8 cellular contexts compared by ENCODE assay signal in genomic region chr22:35430897-35431322, GRCh38. TPM values are rescaled to one million over a fixed set of nuclear protein-coding genes. Genes with fewer than 3 reads are reported as not detected.
DNase-seq lines count a peak whose midpoint lies in the region; ATAC-seq, FAIRE-seq and TF ChIP-seq lines count a peak whose summit lies in the region.

No MANE protein-coding gene starts in this region.

- H3K4me1 ChIP-seq in skeletal muscle tissue (ENCODE audit: control insufficient read depth in 3 of 3, insufficient read depth in 3 of 3, low read length in 3 of 3) = peaks cover 5 to 20% (median 9%) of the 10 kb centered on the region in 3 donors

- peak; percentile 60 for DNase-seq in NB4 (ENCODE audit: low read depth)
- peak; percentile 48 for DNase-seq in brain pericyte (ENCODE audit: low read depth, low spot score)
- DNase-seq in iPS-NIHi11 (ENCODE audit: low spot score) = peak; percentile 97
- DNase-seq in NK-92 treated with Interleukin-12 subunit alpha and Interleukin-12 subunit beta, amount 100 ng/mL, for 24 hours (lab: John Stamatoyannopoulos, UW) = no peak

- H3K27ac ChIP-seq in VCaP (peak overlapping the region; percentile 68), skeletal muscle tissue (ENCODE audit: low read depth, low read length) (peak overlapping the region; percentile 51)

- H3K9me3 ChIP-seq in skeletal muscle tissue (ENCODE audit: control insufficient read depth in 3 of 3, low read length in 3 of 3) = peaks cover 0 to 7% (median 0%) of the 10 kb centered on the region in 3 donors

- H3K4me3 ChIP-seq in NB4 (ENCODE audit: low read depth, low read length) (no peak overlapping the region), skeletal muscle tissue (ENCODE audit: low read length in 3 of 3) (peak overlapping the region in 1 of 3 donors; percentile 5)

- TF ChIP-seq POLR2A in NB4 (IDR thresholded peaks at IDR 0.05; ENCODE audit: extremely low read depth, insufficient read length) = no peak

- no peaks in the 10 kb centered on the region for H3K27me3 ChIP-seq in skeletal muscle tissue (ENCODE audit: control insufficient read depth in 3 of 3, insufficient read depth in 3 of 3, low read length in 3 of 3)

- peak; percentile 63 for FAIRE-seq in G401.6 (lab: Jason Lieb, UNC)

- peak overlapping the region in 2 of 3 donors; percentile 19 to 50 for H3K9ac ChIP-seq in skeletal muscle tissue (ENCODE audit: low read depth in 1 of 3, low read length in 3 of 3)

- ATAC-seq in HG03565 (IDR thresholded peaks at IDR 0.05; ENCODE audit: unreplicated experiment) = no peak

- peak; percentile 82 for TF ChIP-seq CTCF in NB4 (IDR thresholded peaks at IDR 0.05; ENCODE audit: low read depth, low read length)
- TF ChIP-seq CTCF in VCaP (conservative IDR thresholded peaks at IDR 0.05) = peak; percentile 98

- peaks cover 0 to 6% (median 0%) of the 10 kb centered on the region in 3 donors for H3K36me3 ChIP-seq in skeletal muscle tissue (ENCODE audit: control insufficient read depth in 3 of 3, insufficient read depth in 3 of 3, low read length in 3 of 3)

RNA-seq across cellular contexts. Expression of gene MCM5, which starts 31.0 kb away (rescaled TPM):
- total RNA-seq in skeletal muscle tissue = 25.1 TPM

RNA-seq across cellular contexts. Expression of gene HMOX1, which starts 50.0 kb away (rescaled TPM):
- 14.6 TPM for total RNA-seq in skeletal muscle tissue
